In the genomic region with DNA sequence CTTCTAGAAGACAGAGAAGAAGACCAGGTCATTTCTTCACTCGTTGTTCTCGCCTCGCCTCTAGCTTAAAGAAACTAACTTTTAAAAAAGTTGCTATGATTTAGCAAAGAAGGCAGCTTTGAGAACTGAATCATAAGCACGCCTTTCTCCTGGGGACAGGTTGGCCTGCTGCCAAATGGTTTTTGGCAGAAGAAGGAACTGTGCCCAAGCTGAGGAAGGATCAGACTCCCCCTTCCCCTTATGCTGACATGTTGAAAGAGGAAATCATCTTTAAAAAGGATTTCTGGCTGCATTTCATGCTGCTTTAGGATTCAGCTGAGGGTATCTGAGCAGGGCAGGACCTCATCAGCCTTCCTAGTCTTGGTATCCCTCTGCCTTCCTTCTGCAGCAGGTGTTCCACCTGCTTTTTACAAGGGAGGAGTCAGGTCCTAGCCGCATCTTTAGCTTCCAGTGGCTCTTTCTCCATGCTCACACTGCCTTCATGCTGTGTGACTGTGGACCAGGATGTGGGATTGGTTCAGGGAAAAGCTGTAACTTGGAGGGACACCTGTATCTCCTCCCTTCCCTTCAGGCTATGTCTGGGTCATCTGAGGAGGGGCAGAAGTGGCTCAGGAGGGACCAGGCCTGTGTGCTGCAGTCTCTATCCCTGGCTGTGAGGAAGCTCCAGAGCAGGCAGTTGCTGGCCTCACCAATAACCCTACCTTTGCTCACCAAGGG, we compare ENCODE assay signal across 8 cellular contexts. TPM values are rescaled to one million over a fixed set of nuclear protein-coding genes. Genes with fewer than 3 reads are reported as not detected.
A peak's percentile ranks its signal among the peaks of the same experiment; 100 is the strongest.
DNase-seq lines count a peak whose midpoint lies in the region; ATAC-seq and TF ChIP-seq lines count a peak whose summit lies in the region.

No MANE protein-coding gene starts in this region.

- no peaks in the 10 kb centered on the region for H3K9me3 Mint-ChIP-seq in CD4-positive, alpha-beta T cell

- peak overlapping the region; percentile 67 to 80 for H3K27ac ChIP-seq in tibial artery
- H3K27ac ChIP-seq in CD4-positive, alpha-beta T cell (ENCODE audit: low read depth, low read length), result no peak overlapping the region

- no peaks in the 10 kb centered on the region for H3K27me3 Mint-ChIP-seq in CD4-positive, alpha-beta T cell

- H3K4me1 ChIP-seq in tibial artery, result peaks cover 0 to 94% (median 53%) of the 10 kb centered on the region in 4 donors

- CTCF ChIA-PET in HEK293T (lab: Yijun Ruan, JAX), result interaction anchor here (2.0 kb wide), 1 partner anchor 23 kb away, joined by 5 read pairs; no protein-coding TSS in a partner anchor
- CTCF ChIA-PET in CD4-positive, alpha-beta T cell (lab: Charles Lee), result no interaction called here

- DNase-seq in NCI-H1436 (lab: John Stamatoyannopoulos, UW) (peak; percentile 59), NCI-H1436 treated with DMSO at 0.1 percent for 48 hours (lab: John Stamatoyannopoulos, UW) (no peak), amniotic stem cell (lab: John Stamatoyannopoulos, UW) (peak; percentile 27), hypothalamus (lab: John Stamatoyannopoulos, UW) (peak in 30 of 51 donors; percentile 16 to 79 (median 48)), tibial artery (peak; percentile 87 to 95), HEK293T (ENCODE audit: extremely low spot score) (no peak)
- DNase-seq in CD4-positive, alpha-beta T cell, result no peak

- intact Hi-C loops in tibial artery (cut with DNase I; ENCODE audit: low total_unique reads), result no loop called here
- intact Hi-C loops in CD4-positive, alpha-beta T cell (cut with DNase I, micrococcal nuclease), result no loop called here

- TF ChIP-seq CTCF in tibial artery (IDR thresholded peaks at IDR 0.05), result no peak
- TF ChIP-seq CTCF in CD4-positive, alpha-beta T cell (IDR thresholded peaks at IDR 0.05), result no peak

- H3K36me3 ChIP-seq in tibial artery, result peaks cover 30 to 55% (median 51%) of the 10 kb centered on the region in 3 donors

- H3K9me3 ChIP-seq in tibial artery, result no peaks in the 10 kb centered on the region
- H3K9me3 ChIP-seq in CD4-positive, alpha-beta T cell (ENCODE audit: control insufficient read depth, low read length), result no peaks in the 10 kb centered on the region

- H3K27ac Mint-ChIP-seq in CD4-positive, alpha-beta T cell, result no peak overlapping the region

- no peak for ATAC-seq in CD4-positive, alpha-beta T cell (ENCODE audit: poor library complexity)
- no peak for ATAC-seq in GM21381 (IDR thresholded peaks at IDR 0.05; ENCODE audit: unreplicated experiment)

- POLR2A ChIA-PET in HEK293T (lab: Yijun Ruan, JAX), result interaction anchor here (1.7 kb wide), 1 partner anchor 33 kb away, joined by 5 read pairs; no protein-coding TSS in a partner anchor
- POLR2A ChIA-PET in CD4-positive, alpha-beta T cell (lab: Charles Lee), result no interaction called here

- no peak overlapping the region for H3K4me3 Mint-ChIP-seq in CD4-positive, alpha-beta T cell

- no peaks in the 10 kb centered on the region for H3K4me1 Mint-ChIP-seq in CD4-positive, alpha-beta T cell (ENCODE audit: low read depth)

- H3K36me3 Mint-ChIP-seq in CD4-positive, alpha-beta T cell (ENCODE audit: low read depth), result no peaks in the 10 kb centered on the region

- peak overlapping the region; percentile 20 to 28 for H3K4me3 ChIP-seq in tibial artery

- H3K27me3 ChIP-seq in tibial artery, result no peaks in the 10 kb centered on the region
- no peaks in the 10 kb centered on the region for H3K27me3 ChIP-seq in CD4-positive, alpha-beta T cell (ENCODE audit: control insufficient read depth, insufficient read depth, low read length)

TF ChIP-seq in HEK293T, 16 proteins besides CTCF, POLR2A, EP300 and RAD21:
- TF ChIP-seq SP1 (IDR thresholded peaks at IDR 0.05) (no peak), LEF1 (IDR thresholded peaks at IDR 0.05; ENCODE audit: borderline replicate concordance) (no peak), NFRKB (IDR thresholded peaks at IDR 0.05) (no peak), ARNT (IDR thresholded peaks at IDR 0.05) (no peak), L3MBTL2 (conservative IDR thresholded peaks at IDR 0.05) (no peak), HDGF (IDR thresholded peaks at IDR 0.05; ENCODE audit: borderline replicate concordance) (no peak), FOXK2 (IDR thresholded peaks at IDR 0.05) (no peak), SUZ12 (IDR thresholded peaks at IDR 0.05) (no peak), FOXA1 (IDR thresholded peaks at IDR 0.05) (no peak), FOXM1 (IDR thresholded peaks at IDR 0.05; ENCODE audit: borderline replicate concordance) (no peak), BHLHE40 (IDR thresholded peaks at IDR 0.05; ENCODE audit: borderline replicate concordance) (no peak), CTBP1 (IDR thresholded peaks at IDR 0.05; ENCODE audit: borderline replicate concordance) (no peak), ZNF384 (IDR thresholded peaks at IDR 0.05) (no peak), TARDBP (IDR thresholded peaks at IDR 0.05) (no peak), ELF4 (IDR thresholded peaks at IDR 0.05) (no peak)
- TF ChIP-seq, protein P1, sequence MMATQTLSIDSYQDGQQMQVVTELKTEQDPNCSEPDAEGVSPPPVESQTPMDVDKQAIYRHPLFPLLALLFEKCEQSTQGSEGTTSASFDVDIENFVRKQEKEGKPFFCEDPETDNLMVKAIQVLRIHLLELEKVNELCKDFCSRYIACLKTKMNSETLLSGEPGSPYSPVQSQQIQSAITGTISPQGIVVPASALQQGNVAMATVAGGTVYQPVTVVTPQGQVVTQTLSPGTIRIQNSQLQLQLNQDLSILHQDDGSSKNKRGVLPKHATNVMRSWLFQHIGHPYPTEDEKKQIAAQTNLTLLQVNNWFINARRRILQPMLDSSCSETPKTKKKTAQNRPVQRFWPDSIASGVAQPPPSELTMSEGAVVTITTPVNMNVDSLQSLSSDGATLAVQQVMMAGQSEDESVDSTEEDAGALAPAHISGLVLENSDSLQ (IDR thresholded peaks at IDR 0.05), result no peak

RNA-seq across cellular contexts. Expression of a gene that starts 34.1 kb away (rescaled TPM):
- 10 to 100 TPM; 12.1 to 13.3 TPM for total RNA-seq in CD4-positive, alpha-beta T cell

Comparison
In these comparisons a context has a peak if more than half of its experiments do, and no peak if none do; other contexts are left out.
1. DNase-seq: peak in NCI-H1436 (single experiment), amniotic stem cell (single experiment), hypothalamus (30 of 51) and tibial artery (2 of 2); none in NCI-H1436 treated with DMSO at 0.1 percent for 48 hours (single experiment), HEK293T (single experiment) and CD4-positive, alpha-beta T cell (0 of 10).